Comparison of ENCODE assay signal across 2 cellular contexts in the genomic region with DNA sequence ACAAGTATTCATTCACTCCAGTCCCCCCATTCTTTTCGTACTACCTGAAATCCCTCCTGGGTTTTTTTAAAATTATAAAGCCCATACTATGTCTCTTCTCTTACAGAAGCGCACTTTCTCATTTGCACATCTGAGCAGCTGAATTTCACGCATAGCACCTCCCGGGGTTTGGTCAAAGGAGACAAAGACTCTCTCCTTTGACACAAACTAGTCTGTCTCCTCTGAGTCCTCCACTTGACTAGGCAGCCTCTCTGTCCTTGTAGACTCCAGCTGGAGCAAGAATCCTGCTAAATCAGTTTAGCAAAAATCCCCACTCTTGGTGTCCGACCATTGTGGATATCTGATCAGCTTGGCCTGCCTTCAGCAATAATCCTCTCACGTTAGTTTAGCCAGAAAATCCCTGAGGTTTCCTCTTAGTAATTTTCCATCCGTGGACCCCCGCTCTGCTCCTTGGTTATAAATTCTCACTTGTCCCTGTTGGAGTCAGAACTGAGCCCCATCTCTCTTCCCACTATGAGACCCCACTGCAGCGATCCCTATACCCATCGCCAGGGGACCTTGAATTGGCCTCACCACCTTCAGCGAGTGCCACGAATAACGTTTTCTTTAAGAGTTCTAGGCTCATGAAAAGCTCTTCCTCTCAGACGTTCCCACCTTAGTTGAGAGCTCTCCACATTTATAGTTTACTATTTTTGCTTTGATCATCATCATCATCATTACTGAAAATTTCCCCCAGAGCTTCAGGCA.
TF ChIP-seq lines count a peak whose summit lies in the region.

No MANE protein-coding gene starts in this region.

TF ChIP-seq in A549, 52 proteins besides CTCF, POLR2A, EP300 and RAD21 (continued from another document and continues in another):
- TF ChIP-seq HMGXB4 (CRISPR knock-in tag; IDR thresholded peaks at IDR 0.05; ENCODE audit: borderline replicate concordance) (no peak), ZC3H11A (IDR thresholded peaks at IDR 0.05) (no peak), JUN (IDR thresholded peaks at IDR 0.05) (no peak), HOXB13 (CRISPR knock-in tag; IDR thresholded peaks at IDR 0.05; ENCODE audit: low read depth) (no peak), GATA3 (IDR thresholded peaks at IDR 0.05; ENCODE audit: borderline replicate concordance) (no peak), HOXB5 (CRISPR knock-in tag; IDR thresholded peaks at IDR 0.05) (no peak), CBX8 (IDR thresholded peaks at IDR 0.05) (no peak), BHLHE40 (IDR thresholded peaks at IDR 0.05; ENCODE audit: low read depth, low read length) (no peak), PHF8 (IDR thresholded peaks at IDR 0.05; ENCODE audit: borderline replicate concordance, low read depth) (no peak), REST (IDR thresholded peaks at IDR 0.05) (no peak), HOXA7 (CRISPR knock-in tag; IDR thresholded peaks at IDR 0.05) (no peak), FOSL2 (IDR thresholded peaks at IDR 0.05) (no peak), FOSL2 (CRISPR knock-in tag; IDR thresholded peaks at IDR 0.05) (no peak), ESRRA (IDR thresholded peaks at IDR 0.05; ENCODE audit: borderline replicate concordance, low read length) (no peak), HEYL (CRISPR knock-in tag; IDR thresholded peaks at IDR 0.05) (no peak), ELK1 (IDR thresholded peaks at IDR 0.05; ENCODE audit: low read depth, low read length) (no peak)
- TF ChIP-seq, protein P1, sequence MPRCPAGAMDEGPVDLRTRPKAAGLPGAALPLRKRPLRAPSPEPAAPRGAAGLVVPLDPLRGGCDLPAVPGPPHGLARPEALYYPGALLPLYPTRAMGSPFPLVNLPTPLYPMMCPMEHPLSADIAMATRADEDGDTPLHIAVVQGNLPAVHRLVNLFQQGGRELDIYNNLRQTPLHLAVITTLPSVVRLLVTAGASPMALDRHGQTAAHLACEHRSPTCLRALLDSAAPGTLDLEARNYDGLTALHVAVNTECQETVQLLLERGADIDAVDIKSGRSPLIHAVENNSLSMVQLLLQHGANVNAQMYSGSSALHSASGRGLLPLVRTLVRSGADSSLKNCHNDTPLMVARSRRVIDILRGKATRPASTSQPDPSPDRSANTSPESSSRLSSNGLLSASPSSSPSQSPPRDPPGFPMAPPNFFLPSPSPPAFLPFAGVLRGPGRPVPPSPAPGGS (IDR thresholded peaks at IDR 0.05) = no peak
- TF ChIP-seq, protein P2, sequence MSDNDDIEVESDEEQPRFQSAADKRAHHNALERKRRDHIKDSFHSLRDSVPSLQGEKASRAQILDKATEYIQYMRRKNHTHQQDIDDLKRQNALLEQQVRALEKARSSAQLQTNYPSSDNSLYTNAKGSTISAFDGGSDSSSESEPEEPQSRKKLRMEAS (IDR thresholded peaks at IDR 0.05) = no peak
- TF ChIP-seq, protein P3, sequence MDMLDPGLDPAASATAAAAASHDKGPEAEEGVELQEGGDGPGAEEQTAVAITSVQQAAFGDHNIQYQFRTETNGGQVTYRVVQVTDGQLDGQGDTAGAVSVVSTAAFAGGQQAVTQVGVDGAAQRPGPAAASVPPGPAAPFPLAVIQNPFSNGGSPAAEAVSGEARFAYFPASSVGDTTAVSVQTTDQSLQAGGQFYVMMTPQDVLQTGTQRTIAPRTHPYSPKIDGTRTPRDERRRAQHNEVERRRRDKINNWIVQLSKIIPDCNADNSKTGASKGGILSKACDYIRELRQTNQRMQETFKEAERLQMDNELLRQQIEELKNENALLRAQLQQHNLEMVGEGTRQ (IDR thresholded peaks at IDR 0.05) = no peak

TF ChIP-seq in GM23338, 12 proteins besides CTCF, POLR2A, EP300 and RAD21 (continued from another document):
- TF ChIP-seq ZNF462 (CRISPR knock-in tag; IDR thresholded peaks at IDR 0.05) = peak; percentile 39
